ENCODE assay signal across 8 cellular contexts in genomic region chr9:35728041-35728971, GRCh38. TPM values are rescaled to one million over a fixed set of nuclear protein-coding genes. Genes with fewer than 3 reads are reported as not detected.
DNase-seq lines count a peak whose midpoint lies in the region; ATAC-seq and TF ChIP-seq lines count a peak whose summit lies in the region.

No MANE protein-coding gene starts in this region.

- peak overlapping the region; percentile 82 for H3K4me3 ChIP-seq in left ventricle myocardium inferior

- ATAC-seq in GM18502 (IDR thresholded peaks at IDR 0.05; ENCODE audit: poor library complexity, unreplicated experiment) (no peak), GM18870 (IDR thresholded peaks at IDR 0.05; ENCODE audit: unreplicated experiment) (no peak)

- no peaks in the 10 kb centered on the region for H3K9me3 Mint-ChIP-seq in activated naive CD4-positive, alpha-beta T cell treated with anti-CD3 and anti-CD28 coated beads, Interleukin-2, amount 10 ng/mL, durations not matched to agents 7 days and 5 days

- H3K27ac Mint-ChIP-seq in activated naive CD4-positive, alpha-beta T cell treated with anti-CD3 and anti-CD28 coated beads, Interleukin-2, amount 10 ng/mL, durations not matched to agents 7 days and 5 days = no peak overlapping the region

- H3K27ac ChIP-seq in left ventricle myocardium inferior (replicated peaks) = peak overlapping the region; percentile 99

- CTCF ChIA-PET in activated naive CD4-positive, alpha-beta T cell treated with anti-CD3 and anti-CD28 coated beads, Interleukin-2, amount 10 ng/mL, durations not matched to agents 7 days and 5 days (lab: Charles Lee) = interaction anchor here (0.8 to 5.0 kb wide), 16 partner anchors 8 to 112 kb away, joined by 3 to 43 read pairs (median 6); partner anchors contain the start of genes ARHGEF39, CCDC107, CD72 and GBA2

- no peak for TF ChIP-seq CTCF in left ventricle myocardium inferior (IDR thresholded peaks at IDR 0.05; ENCODE audit: borderline replicate concordance)

- no peak overlapping the region for H3K4me3 Mint-ChIP-seq in activated naive CD4-positive, alpha-beta T cell treated with anti-CD3 and anti-CD28 coated beads, Interleukin-2, amount 10 ng/mL, durations not matched to agents 7 days and 5 days

- intact Hi-C loops in left ventricle myocardium inferior (cut with micrococcal nuclease) = no loop called here

- peaks cover 29% of the 10 kb centered on the region for H3K36me3 Mint-ChIP-seq in activated naive CD4-positive, alpha-beta T cell treated with anti-CD3 and anti-CD28 coated beads, Interleukin-2, amount 10 ng/mL, durations not matched to agents 7 days and 5 days

- peaks cover 73% of the 10 kb centered on the region for H3K4me1 ChIP-seq in left ventricle myocardium inferior

- H3K4me1 Mint-ChIP-seq in activated naive CD4-positive, alpha-beta T cell treated with anti-CD3 and anti-CD28 coated beads, Interleukin-2, amount 10 ng/mL, durations not matched to agents 7 days and 5 days = peaks cover 12% of the 10 kb centered on the region

- DNase-seq in EL = peak; percentile 97
- DNase-seq in HuH-7 (ENCODE audit: low spot score) = peak; percentile 46
- peak; percentile 56 for DNase-seq in activated naive CD4-positive, alpha-beta T cell treated with anti-CD3 and anti-CD28 coated beads, Interleukin-2, amount 10 ng/mL, durations not matched to agents 7 days and 5 days
- peak; percentile 79 for DNase-seq in left ventricle myocardium inferior
- DNase-seq in retina = peak; percentile 28
- no peak for DNase-seq in COLO668 (lab: John Stamatoyannopoulos, UW; ENCODE audit: unreplicated experiment)

- no peaks in the 10 kb centered on the region for H3K9me3 ChIP-seq in left ventricle myocardium inferior (replicated peaks)

- peaks cover 31% of the 10 kb centered on the region for H3K36me3 ChIP-seq in left ventricle myocardium inferior

- H3K27me3 ChIP-seq in left ventricle myocardium inferior (ENCODE audit: low read depth) = no peaks in the 10 kb centered on the region

- no peaks in the 10 kb centered on the region for H3K27me3 Mint-ChIP-seq in activated naive CD4-positive, alpha-beta T cell treated with anti-CD3 and anti-CD28 coated beads, Interleukin-2, amount 10 ng/mL, durations not matched to agents 7 days and 5 days

RNA-seq across cellular contexts. Expression of gene TLN1, which starts 3.7 kb away (rescaled TPM):
- 234 TPM for total RNA-seq in left ventricle myocardium inferior

RNA-seq across cellular contexts. Expression of gene CREB3, which starts 4.2 kb away (rescaled TPM):
- total RNA-seq in left ventricle myocardium inferior = 20.6 TPM

RNA-seq across cellular contexts. Expression of gene GBA2, which starts 20.7 kb away (rescaled TPM):
- 75.0 TPM for total RNA-seq in left ventricle myocardium inferior

RNA-seq across cellular contexts. Expression of gene RGP1, which starts 20.8 kb away (rescaled TPM):
- 30.2 TPM for total RNA-seq in left ventricle myocardium inferior

RNA-seq across cellular contexts. Expression of gene MSMP, which starts 25.8 kb away (rescaled TPM):
- not detected for total RNA-seq in left ventricle myocardium inferior
